ENCODE assay signal across 12 cellular contexts in the genomic region with DNA sequence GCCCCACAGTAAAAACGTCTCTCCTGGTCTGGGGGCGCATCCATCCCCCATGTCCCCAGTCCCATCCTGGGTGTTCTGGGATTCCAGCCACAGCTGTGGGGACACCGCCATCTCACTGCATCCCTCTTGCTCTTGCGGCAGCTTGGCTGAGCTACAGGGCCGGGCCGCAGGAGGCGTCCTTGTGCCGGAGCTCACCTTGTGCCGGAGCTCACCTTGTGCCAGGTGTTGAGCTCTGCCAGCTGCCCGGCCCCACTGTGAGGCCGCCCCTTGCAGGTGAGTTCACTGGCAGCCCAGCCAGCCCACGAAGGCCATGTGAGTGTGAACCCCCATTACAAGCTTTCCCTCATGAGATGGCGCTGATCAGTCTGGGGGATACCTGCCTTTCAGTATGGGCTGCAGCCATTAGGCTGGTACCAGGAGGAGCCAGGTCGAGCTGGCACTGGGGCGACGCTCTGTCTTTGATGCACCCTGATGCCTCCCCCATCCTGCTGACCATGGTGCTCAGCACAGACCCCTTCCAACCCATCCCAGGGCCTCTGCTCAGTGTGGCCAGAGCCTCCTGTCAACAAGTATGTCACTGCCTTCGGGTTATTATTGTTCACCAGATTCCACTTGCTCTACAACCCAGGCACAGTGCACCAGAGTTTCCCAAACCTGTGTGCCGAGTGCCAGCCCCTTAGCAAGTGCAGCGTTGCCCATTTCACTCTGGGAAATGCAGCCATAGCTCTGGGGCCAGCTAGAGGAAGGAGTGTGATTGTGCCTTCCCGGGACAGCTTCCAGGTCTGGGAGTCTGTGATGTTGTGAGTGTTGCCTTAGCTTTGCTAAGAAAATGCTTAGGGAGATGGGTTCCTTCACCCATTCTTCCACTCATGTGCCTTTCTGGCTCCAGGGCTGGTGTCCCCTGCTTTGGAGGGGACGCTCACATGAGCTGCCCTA.
A peak's percentile ranks its signal among the peaks of the same experiment; 100 is the strongest.
DNase-seq lines count a peak whose midpoint lies in the region; ATAC-seq and TF ChIP-seq lines count a peak whose summit lies in the region.
"Had no signal": no experiment of that assay in that cellular context is flagged by ENCODE, and none has a peak within 500 bp of the region (broad histone marks: within the 10 kb centered on the region; RNA-seq: fewer than 3 reads in every experiment).

No MANE protein-coding gene starts in this region.

- H3K27ac ChIP-seq in cingulate gyrus (ENCODE audit: low read depth, low read length) (peak overlapping the region; percentile 99), foreskin keratinocyte (no peak overlapping the region)

- TF ChIP-seq CTCF in foreskin keratinocyte (conservative IDR thresholded peaks at IDR 0.05) = no peak

- no peaks in the 10 kb centered on the region for H3K27me3 Mint-ChIP-seq in T-cell
- H3K27me3 Mint-ChIP-seq: B cell; CD4-positive, alpha-beta memory T cell had no signal

- intact Hi-C loops in posterior vena cava (cut with DNase I) = no loop called here
- intact Hi-C loops in left ventricle myocardium superior (cut with micrococcal nuclease) = no loop called here

- peaks cover 15% of the 10 kb centered on the region for H3K36me3 Mint-ChIP-seq in T-cell

- H3K4me1 Mint-ChIP-seq in T-cell = peaks cover 35 to 80% (median 68%) of the 10 kb centered on the region in 3 donors
- H3K4me1 Mint-ChIP-seq: B cell had no signal

- CTCF ChIA-PET in T-cell (lab: Charles Lee) = interaction anchor here in 1 of 2 donors (1.0 kb wide), 1 partner anchor 98 kb away, joined by 3 read pairs; no protein-coding TSS in a partner anchor

- H3K27ac Mint-ChIP-seq in T-cell = peak overlapping the region; percentile 28 to 43
- H3K27ac Mint-ChIP-seq: B cell; CD4-positive, alpha-beta memory T cell had no signal

- DNase-seq in T-cell = no peak
- peak; percentile 76 for DNase-seq in medulla oblongata (ENCODE audit: extremely low spot score)
- peak; percentile 48 for DNase-seq in posterior vena cava (ENCODE audit: low spot score)
- DNase-seq in foreskin keratinocyte = no peak
- DNase-seq in NCI-H1694 (lab: John Stamatoyannopoulos, UW) = no peak
- no peak for DNase-seq in left ventricle myocardium superior
- DNase-seq: CD4-positive, alpha-beta memory T cell; DMS79; NCI-H1092; NCI-H748 treated with DMSO at 0.1 percent for 48 hours had no signal

- no peak overlapping the region for H3K4me3 Mint-ChIP-seq in T-cell
- H3K4me3 Mint-ChIP-seq: B cell; CD4-positive, alpha-beta memory T cell had no signal

- H3K9me3 Mint-ChIP-seq in T-cell = peaks cover 0 to 4% (median 0%) of the 10 kb centered on the region in 3 donors

- H3K4me1 ChIP-seq in foreskin keratinocyte = no peaks in the 10 kb centered on the region

- ATAC-seq in T-cell (replicated peaks in 1 of 4) = no peak
- no peak for ATAC-seq in foreskin keratinocyte
- no peak for ATAC-seq in left ventricle myocardium superior

- POLR2A ChIA-PET in T-cell (lab: Charles Lee) = no interaction called here

- no peaks in the 10 kb centered on the region for H3K27me3 ChIP-seq in foreskin keratinocyte

Comparison
In these comparisons a context has a peak if more than half of its experiments do, and no peak if none do; other contexts are left out.
1. DNase-seq: peak in medulla oblongata (single experiment) and posterior vena cava (single experiment); none in T-cell (0 of 34), foreskin keratinocyte (0 of 2), NCI-H1694 (single experiment) and left ventricle myocardium superior (single experiment).